8 cellular contexts compared by ENCODE assay signal in the genomic region with DNA sequence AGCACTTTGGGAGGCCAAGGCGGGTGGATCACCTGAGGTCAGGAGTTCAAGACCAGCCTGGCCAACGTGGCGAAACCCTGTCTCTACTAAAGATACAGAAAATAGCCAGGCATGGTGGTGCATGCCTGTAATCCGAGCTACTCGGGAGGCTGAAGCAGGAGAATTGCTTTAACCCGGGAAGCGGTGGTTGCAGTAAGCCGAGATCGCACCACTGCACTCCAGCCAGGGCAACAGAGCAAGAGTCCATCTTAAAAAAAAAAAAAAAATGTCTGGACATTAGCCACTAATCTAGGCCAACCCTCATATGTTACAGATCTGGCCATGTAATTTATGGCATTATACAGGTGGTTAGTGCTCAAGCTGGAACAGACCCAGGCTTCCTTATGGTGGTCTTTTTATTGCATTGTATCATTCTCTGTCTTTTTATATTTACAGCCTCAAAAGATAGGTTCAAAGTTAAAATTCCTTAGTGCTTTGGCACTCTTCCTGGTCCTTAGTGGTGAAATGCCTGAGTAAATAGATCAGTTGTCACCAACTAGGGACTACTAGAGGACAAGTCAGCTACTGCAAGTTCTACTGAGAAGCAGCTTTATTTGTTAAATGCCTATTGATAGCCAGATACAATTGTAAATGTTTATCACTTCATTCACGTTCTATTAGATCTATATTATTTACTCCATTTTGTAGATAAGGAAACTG. TPM values are rescaled to one million over a fixed set of nuclear protein-coding genes. Genes with fewer than 3 reads are reported as not detected.
A peak's percentile ranks its signal among the peaks of the same experiment; 100 is the strongest.
DNase-seq lines count a peak whose midpoint lies in the region; ATAC-seq, FAIRE-seq and TF ChIP-seq lines count a peak whose summit lies in the region.

No MANE protein-coding gene starts in this region.

- FAIRE-seq in D721Med (lab: Jason Lieb, UNC), result no peak

- POLR2A ChIA-PET in naive thymus-derived CD4-positive, alpha-beta T cell (lab: Charles Lee), result interaction anchor here (0.7 to 1.2 kb wide), 4 partner anchors 8 to 167 kb away, joined by 3 to 4 read pairs (median 3); no protein-coding TSS in a partner anchor

- H3K27ac ChIP-seq in KMS-11, result no peak overlapping the region
- H3K27ac ChIP-seq in breast epithelium, result no peak overlapping the region
- no peak overlapping the region for H3K27ac ChIP-seq in naive thymus-derived CD4-positive, alpha-beta T cell (ENCODE audit: low read depth, low read length)

- H3K36me3 ChIP-seq in KMS-11 (ENCODE audit: insufficient read depth) (no peaks in the 10 kb centered on the region), breast epithelium (no peaks in the 10 kb centered on the region)
- H3K36me3 ChIP-seq in naive thymus-derived CD4-positive, alpha-beta T cell (ENCODE audit: control insufficient read depth in 2 of 3, insufficient read depth in 3 of 3, low read length in 3 of 3), result no peaks in the 10 kb centered on the region

- no peaks in the 10 kb centered on the region for H3K9me3 Mint-ChIP-seq in naive thymus-derived CD4-positive, alpha-beta T cell

- H3K27ac Mint-ChIP-seq in naive thymus-derived CD4-positive, alpha-beta T cell, result no peak overlapping the region

- H2AFZ ChIP-seq in KMS-11 (ENCODE audit: low read depth), result no peak overlapping the region

- H3K4me1 ChIP-seq in KMS-11 (ENCODE audit: low read depth, poor library complexity, severe bottlenecking) (peaks cover 11% of the 10 kb centered on the region), breast epithelium (no peaks in the 10 kb centered on the region)
- no peaks in the 10 kb centered on the region for H3K4me1 ChIP-seq in naive thymus-derived CD4-positive, alpha-beta T cell (ENCODE audit: control insufficient read depth in 2 of 2, insufficient read depth in 2 of 2, low read length in 2 of 2)

- ATAC-seq in naive thymus-derived CD4-positive, alpha-beta T cell, result no peak
- no peak for ATAC-seq in GM21619 (IDR thresholded peaks at IDR 0.05; ENCODE audit: unreplicated experiment)

- intact Hi-C loops in breast epithelium (cut with DNase I; ENCODE audit: low total_unique reads), result no loop called here
- intact Hi-C loops in head of caudate nucleus (cut with DNase I), result no loop called here
- intact Hi-C loops in naive thymus-derived CD4-positive, alpha-beta T cell (cut with micrococcal nuclease), result no loop called here

- CTCF ChIA-PET in naive thymus-derived CD4-positive, alpha-beta T cell (lab: Charles Lee), result interaction anchor here (0.7 kb wide), 1 partner anchor 133 kb away, joined by 5 read pairs; no protein-coding TSS in a partner anchor

- no peaks in the 10 kb centered on the region for H3K9me3 ChIP-seq in breast epithelium
- H3K9me3 ChIP-seq in naive thymus-derived CD4-positive, alpha-beta T cell (ENCODE audit: control insufficient read depth in 2 of 3, low read length in 3 of 3), result no peaks in the 10 kb centered on the region

- H3K27me3 Mint-ChIP-seq in naive thymus-derived CD4-positive, alpha-beta T cell, result no peaks in the 10 kb centered on the region

- no peak overlapping the region for H3K4me2 ChIP-seq in KMS-11

- H3K4me3 Mint-ChIP-seq in naive thymus-derived CD4-positive, alpha-beta T cell, result no peak overlapping the region

- no peak for TF ChIP-seq POLR2A in breast epithelium (IDR thresholded peaks at IDR 0.05)

- H3K27me3 ChIP-seq in KMS-11 (ENCODE audit: insufficient read depth, low read depth) (no peaks in the 10 kb centered on the region), breast epithelium (no peaks in the 10 kb centered on the region)
- H3K27me3 ChIP-seq in naive thymus-derived CD4-positive, alpha-beta T cell (ENCODE audit: control insufficient read depth in 2 of 2, insufficient read depth in 2 of 2, low read length in 2 of 2), result no peaks in the 10 kb centered on the region

- peaks cover 0 to 9% (median 0%) of the 10 kb centered on the region in 5 donors for H3K36me3 Mint-ChIP-seq in naive thymus-derived CD4-positive, alpha-beta T cell

- no peaks in the 10 kb centered on the region for H4K20me1 ChIP-seq in KMS-11 (ENCODE audit: insufficient read depth)

- no peak overlapping the region for H3K9ac ChIP-seq in KMS-11

- H3K4me3 ChIP-seq in KMS-11 (IDR thresholded peaks at IDR 0.05; ENCODE audit: insufficient read depth, low read depth, low read length) (no peak overlapping the region), breast epithelium (no peak overlapping the region)
- H3K4me3 ChIP-seq in naive thymus-derived CD4-positive, alpha-beta T cell (ENCODE audit: low read length), result no peak overlapping the region

- DNase-seq in D721Med (ENCODE audit: insufficient read length, low spot score), result no peak
- no peak for DNase-seq in breast epithelium (ENCODE audit: low spot score in 2 of 2)
- DNase-seq in lung microvascular endothelial cell (ENCODE audit: low read depth in 2 of 2), result peak; percentile 31 to 32
- DNase-seq in NCI-H345 treated with DMSO at 0.1 percent for 48 hours (lab: John Stamatoyannopoulos, UW; ENCODE audit: unreplicated experiment), result no peak
- no peak for DNase-seq in head of caudate nucleus
- DNase-seq in naive thymus-derived CD4-positive, alpha-beta T cell, result no peak

- H3K4me1 Mint-ChIP-seq in naive thymus-derived CD4-positive, alpha-beta T cell, result peaks cover 0 to 2% (median 0%) of the 10 kb centered on the region in 7 donors

- TF ChIP-seq CTCF in D721Med (IDR thresholded peaks at IDR 0.05; ENCODE audit: insufficient read depth, missing control alignments) (peak; percentile 6), KMS-11 (conservative IDR thresholded peaks at IDR 0.05; ENCODE audit: low read depth, low read length) (peak; percentile 41; the same call in 1 of the 2 replicates), breast epithelium (IDR thresholded peaks at IDR 0.05) (peak in 2 of 3 donors; percentile 16 to 35)

- H3K79me2 ChIP-seq in KMS-11 (ENCODE audit: insufficient read depth, low read depth), result no peaks in the 10 kb centered on the region; the same call in 1 of the 2 replicates

RNA-seq across cellular contexts. Expression of a gene that starts 16.0 kb away (rescaled TPM):
- 10 to 100 TPM; 18.6 to 27.9 (median 27.5) TPM for total RNA-seq in breast epithelium
- 3.5 and 9.3 TPM in 2 replicates for total RNA-seq in lung microvascular endothelial cell
- total RNA-seq in naive thymus-derived CD4-positive, alpha-beta T cell, result 10 to 100 TPM in 1 of 5 experiments, 1 to 10 TPM in 4; 2.4 to 10.5 (median 4.5) TPM
- under 1 TPM; 0.13 to 0.87 TPM for polyA plus RNA-seq in naive thymus-derived CD4-positive, alpha-beta T cell

RNA-seq across cellular contexts. Expression of a gene that starts 42.7 kb away (rescaled TPM):
- total RNA-seq in breast epithelium (10 to 100 TPM; 29.3 to 42.1 (median 30.2) TPM), lung microvascular endothelial cell (17.5 and 17.9 TPM in 2 replicates)
- 10 to 100 TPM; 12.0 to 35.4 (median 16.8) TPM for total RNA-seq in naive thymus-derived CD4-positive, alpha-beta T cell
- 10 to 100 TPM; 30.9 to 31.9 TPM for polyA plus RNA-seq in naive thymus-derived CD4-positive, alpha-beta T cell

RNA-seq across cellular contexts. Expression of a gene that starts 42.8 kb away (rescaled TPM):
- total RNA-seq in breast epithelium, result 10 to 100 TPM; 20.3 to 23.3 (median 23.3) TPM
- 12.4 and 15.3 TPM in 2 replicates for total RNA-seq in lung microvascular endothelial cell
- 10 to 100 TPM; 15.4 to 37.1 (median 18.0) TPM for total RNA-seq in naive thymus-derived CD4-positive, alpha-beta T cell
- polyA plus RNA-seq in naive thymus-derived CD4-positive, alpha-beta T cell, result 1 to 10 TPM; 4.5 to 4.8 TPM

Comparison
In these comparisons a context has a peak if more than half of its experiments do, and no peak if none do; other contexts are left out.
1. DNase-seq: peak in lung microvascular endothelial cell (2 of 2); none in D721Med (single experiment), breast epithelium (0 of 2), NCI-H345 treated with DMSO at 0.1 percent for 48 hours (single experiment), head of caudate nucleus (0 of 42) and naive thymus-derived CD4-positive, alpha-beta T cell (0 of 9).
2. Peak in every context shown above with its lines, with median percentiles within 50 percentile points of each other: CTCF ChIP-seq.